In the genomic region with DNA sequence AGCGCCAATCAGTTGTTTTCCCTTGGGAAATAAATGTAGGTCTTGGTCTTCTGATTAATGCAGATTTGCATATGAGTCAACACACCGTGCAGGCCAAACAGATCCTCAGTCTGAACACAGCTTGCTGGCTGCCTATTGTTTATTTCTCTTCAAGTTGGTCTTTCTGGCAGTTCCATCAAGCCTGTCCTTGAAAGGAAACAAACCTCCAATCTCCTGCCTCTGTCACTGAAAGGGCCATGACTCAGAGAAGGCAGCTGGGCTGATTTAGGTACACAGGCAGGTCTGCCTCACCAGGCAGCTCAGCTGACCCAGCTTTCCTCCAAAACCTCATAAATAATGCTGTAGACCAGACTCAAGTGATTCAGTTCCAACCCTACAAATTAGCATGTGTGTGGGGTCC, we compare ENCODE assay signal across 9 cellular contexts.
DNase-seq lines count a peak whose midpoint lies in the region; ATAC-seq and TF ChIP-seq lines count a peak whose summit lies in the region.
"Had no signal": no experiment of that assay in that cellular context is flagged by ENCODE, and none has a peak within 500 bp of the region (broad histone marks: within the 10 kb centered on the region; RNA-seq: fewer than 3 reads in every experiment).

No MANE protein-coding gene starts in this region.

- CTCF ChIA-PET in HEK293T (lab: Yijun Ruan, JAX) = no interaction called here
- CTCF ChIA-PET in CD8-positive, alpha-beta memory T cell (lab: Charles Lee) = interaction anchor here (0.7 kb wide), 1 partner anchor 23 kb away, joined by 3 read pairs; no protein-coding TSS in a partner anchor

- POLR2A ChIA-PET in HEK293T (lab: Yijun Ruan, JAX) = interaction anchor here (0.6 to 1.0 kb wide), 2 partner anchors 10 to 175 kb away, joined by 3 read pairs; no protein-coding TSS in a partner anchor
- POLR2A ChIA-PET in CD8-positive, alpha-beta memory T cell (lab: Charles Lee) = no interaction called here

- peaks cover 39% of the 10 kb centered on the region for H3K4me1 ChIP-seq in CD8-positive, alpha-beta memory T cell (ENCODE audit: insufficient read depth, low read length)

- no peaks in the 10 kb centered on the region for H3K27me3 ChIP-seq in CD8-positive, alpha-beta memory T cell (ENCODE audit: insufficient read depth, low read length, poor library complexity, severe bottlenecking)

- DNase-seq in activated T-cell treated with anti-CD3 and anti-CD28 coated beads, Interleukin-2, amount 50 U/mL, for 72 hours = peak; percentile 6 to 14
- no peak for DNase-seq in activated T-cell treated with anti-CD3 and anti-CD28 coated beads, Interleukin-2, amount 50 U/mL, for 24 hours
- DNase-seq in NCI-H526 (lab: John Stamatoyannopoulos, UW) (peak; percentile 88 to 94), HEK293T (ENCODE audit: extremely low spot score) (no peak)
- DNase-seq in stimulated activated naive B cell treated with anti-CD40 and anti-IgM and Interleukin-4, amounts not matched to agents 10 μg/mL and 1 μg/mL and 100 μg/mL, for 72 hours = no peak
- no peak for DNase-seq in CD8-positive, alpha-beta memory T cell
- DNase-seq: KG1 had no signal

- H3K27ac ChIP-seq in CD8-positive, alpha-beta memory T cell (ENCODE audit: low read depth, low read length) = no peak overlapping the region

- H3K27me3 Mint-ChIP-seq in activated T-cell treated with anti-CD3 and anti-CD28 coated beads, Interleukin-2, amount 50 U/mL, for 72 hours (ENCODE audit: low read depth) = no peaks in the 10 kb centered on the region
- no peaks in the 10 kb centered on the region for H3K27me3 Mint-ChIP-seq in activated T-cell treated with anti-CD3 and anti-CD28 coated beads, Interleukin-2, amount 50 U/mL, for 24 hours
- no peaks in the 10 kb centered on the region for H3K27me3 Mint-ChIP-seq in stimulated activated naive B cell treated with anti-CD40 and anti-IgM and Interleukin-4, amounts not matched to agents 10 μg/mL and 1 μg/mL and 100 μg/mL, for 72 hours
- H3K27me3 Mint-ChIP-seq in CD8-positive, alpha-beta memory T cell = peaks cover 0 to 2% of the 10 kb centered on the region in 2 donors

- no peak overlapping the region for H3K4me3 Mint-ChIP-seq in activated T-cell treated with anti-CD3 and anti-CD28 coated beads, Interleukin-2, amount 50 U/mL, for 72 hours
- no peak overlapping the region for H3K4me3 Mint-ChIP-seq in activated T-cell treated with anti-CD3 and anti-CD28 coated beads, Interleukin-2, amount 50 U/mL, for 24 hours
- H3K4me3 Mint-ChIP-seq in stimulated activated naive B cell treated with anti-CD40 and anti-IgM and Interleukin-4, amounts not matched to agents 10 μg/mL and 1 μg/mL and 100 μg/mL, for 72 hours = no peak overlapping the region
- H3K4me3 Mint-ChIP-seq in CD8-positive, alpha-beta memory T cell = no peak overlapping the region

- H3K36me3 Mint-ChIP-seq in activated T-cell treated with anti-CD3 and anti-CD28 coated beads, Interleukin-2, amount 50 U/mL, for 72 hours (ENCODE audit: insufficient read depth in 2 of 2) = peaks cover 3 to 8% of the 10 kb centered on the region in 2 donors
- H3K36me3 Mint-ChIP-seq in activated T-cell treated with anti-CD3 and anti-CD28 coated beads, Interleukin-2, amount 50 U/mL, for 24 hours (ENCODE audit: low read depth) = peaks cover 88% of the 10 kb centered on the region
- H3K36me3 Mint-ChIP-seq in stimulated activated naive B cell treated with anti-CD40 and anti-IgM and Interleukin-4, amounts not matched to agents 10 μg/mL and 1 μg/mL and 100 μg/mL, for 72 hours = peaks cover 45 to 70% of the 10 kb centered on the region in 2 donors
- H3K36me3 Mint-ChIP-seq in CD8-positive, alpha-beta memory T cell = peaks cover 37 to 64% (median 40%) of the 10 kb centered on the region in 3 donors

- peaks cover 7% of the 10 kb centered on the region for H3K36me3 ChIP-seq in CD8-positive, alpha-beta memory T cell (ENCODE audit: insufficient read depth, low read length)

- no peaks in the 10 kb centered on the region for H3K9me3 ChIP-seq in CD8-positive, alpha-beta memory T cell (ENCODE audit: low read length)

- H3K4me1 Mint-ChIP-seq in activated T-cell treated with anti-CD3 and anti-CD28 coated beads, Interleukin-2, amount 50 U/mL, for 72 hours (ENCODE audit: low read depth) = peaks cover 69% of the 10 kb centered on the region
- H3K4me1 Mint-ChIP-seq in activated T-cell treated with anti-CD3 and anti-CD28 coated beads, Interleukin-2, amount 50 U/mL, for 24 hours (ENCODE audit: low read depth) = peaks cover 71% of the 10 kb centered on the region
- H3K4me1 Mint-ChIP-seq in stimulated activated naive B cell treated with anti-CD40 and anti-IgM and Interleukin-4, amounts not matched to agents 10 μg/mL and 1 μg/mL and 100 μg/mL, for 72 hours = peaks cover 7 to 20% of the 10 kb centered on the region in 2 donors
- H3K4me1 Mint-ChIP-seq in CD8-positive, alpha-beta memory T cell = peaks cover 51 to 79% (median 66%) of the 10 kb centered on the region in 3 donors

- no peak overlapping the region for H3K4me3 ChIP-seq in CD8-positive, alpha-beta memory T cell (ENCODE audit: low read length)

- H3K27ac Mint-ChIP-seq in activated T-cell treated with anti-CD3 and anti-CD28 coated beads, Interleukin-2, amount 50 U/mL, for 72 hours = no peak overlapping the region
- no peak overlapping the region for H3K27ac Mint-ChIP-seq in activated T-cell treated with anti-CD3 and anti-CD28 coated beads, Interleukin-2, amount 50 U/mL, for 24 hours
- no peak overlapping the region for H3K27ac Mint-ChIP-seq in stimulated activated naive B cell treated with anti-CD40 and anti-IgM and Interleukin-4, amounts not matched to agents 10 μg/mL and 1 μg/mL and 100 μg/mL, for 72 hours
- H3K27ac Mint-ChIP-seq in CD8-positive, alpha-beta memory T cell = peak overlapping the region in 3 of 8 donors; percentile 2 to 54 (median 16)

- peaks cover 0 to 3% of the 10 kb centered on the region in 2 donors for H3K9me3 Mint-ChIP-seq in activated T-cell treated with anti-CD3 and anti-CD28 coated beads, Interleukin-2, amount 50 U/mL, for 72 hours
- H3K9me3 Mint-ChIP-seq in activated T-cell treated with anti-CD3 and anti-CD28 coated beads, Interleukin-2, amount 50 U/mL, for 24 hours = no peaks in the 10 kb centered on the region
- no peaks in the 10 kb centered on the region for H3K9me3 Mint-ChIP-seq in stimulated activated naive B cell treated with anti-CD40 and anti-IgM and Interleukin-4, amounts not matched to agents 10 μg/mL and 1 μg/mL and 100 μg/mL, for 72 hours
- H3K9me3 Mint-ChIP-seq in CD8-positive, alpha-beta memory T cell = no peaks in the 10 kb centered on the region

- peak; percentile 57 to 59 for ATAC-seq in activated T-cell treated with anti-CD3 and anti-CD28 coated beads, Interleukin-2, amount 50 U/mL, for 72 hours (replicated peaks in 1 of 2)
- peak; percentile 92 for ATAC-seq in esophagus mucosa
- ATAC-seq in stimulated activated naive B cell treated with anti-CD40 and anti-IgM and Interleukin-4, amounts not matched to agents 10 μg/mL and 1 μg/mL and 100 μg/mL, for 72 hours (replicated peaks) = peak; percentile 38 to 67
- no peak for ATAC-seq in HG02678 (IDR thresholded peaks at IDR 0.05; ENCODE audit: unreplicated experiment)

TF ChIP-seq in HEK293T, 16 proteins besides CTCF, POLR2A, EP300 and RAD21:
- TF ChIP-seq TARDBP (IDR thresholded peaks at IDR 0.05) (no peak), NFRKB (IDR thresholded peaks at IDR 0.05) (no peak), FOXM1 (IDR thresholded peaks at IDR 0.05; ENCODE audit: borderline replicate concordance) (no peak), ELF4 (IDR thresholded peaks at IDR 0.05) (no peak), BHLHE40 (IDR thresholded peaks at IDR 0.05; ENCODE audit: borderline replicate concordance) (no peak), SUZ12 (IDR thresholded peaks at IDR 0.05) (no peak), CTBP1 (IDR thresholded peaks at IDR 0.05; ENCODE audit: borderline replicate concordance) (no peak), ARNT (IDR thresholded peaks at IDR 0.05) (no peak), SP1 (IDR thresholded peaks at IDR 0.05) (no peak), LEF1 (IDR thresholded peaks at IDR 0.05; ENCODE audit: borderline replicate concordance) (no peak), FOXK2 (IDR thresholded peaks at IDR 0.05) (no peak), L3MBTL2 (conservative IDR thresholded peaks at IDR 0.05) (no peak), ZNF384 (IDR thresholded peaks at IDR 0.05) (no peak), HDGF (IDR thresholded peaks at IDR 0.05; ENCODE audit: borderline replicate concordance) (no peak), FOXA1 (IDR thresholded peaks at IDR 0.05) (no peak)
- TF ChIP-seq, protein P1, sequence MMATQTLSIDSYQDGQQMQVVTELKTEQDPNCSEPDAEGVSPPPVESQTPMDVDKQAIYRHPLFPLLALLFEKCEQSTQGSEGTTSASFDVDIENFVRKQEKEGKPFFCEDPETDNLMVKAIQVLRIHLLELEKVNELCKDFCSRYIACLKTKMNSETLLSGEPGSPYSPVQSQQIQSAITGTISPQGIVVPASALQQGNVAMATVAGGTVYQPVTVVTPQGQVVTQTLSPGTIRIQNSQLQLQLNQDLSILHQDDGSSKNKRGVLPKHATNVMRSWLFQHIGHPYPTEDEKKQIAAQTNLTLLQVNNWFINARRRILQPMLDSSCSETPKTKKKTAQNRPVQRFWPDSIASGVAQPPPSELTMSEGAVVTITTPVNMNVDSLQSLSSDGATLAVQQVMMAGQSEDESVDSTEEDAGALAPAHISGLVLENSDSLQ (IDR thresholded peaks at IDR 0.05) = no peak

Comparison
In these comparisons a context has a peak if more than half of its experiments do, and no peak if none do; other contexts are left out.
1. DNase-seq: peak in activated T-cell treated with anti-CD3 and anti-CD28 coated beads, Interleukin-2, amount 50 U/mL, for 72 hours (2 of 2) and NCI-H526 (2 of 2); none in activated T-cell treated with anti-CD3 and anti-CD28 coated beads, Interleukin-2, amount 50 U/mL, for 24 hours (single experiment), stimulated activated naive B cell treated with anti-CD40 and anti-IgM and Interleukin-4, amounts not matched to agents 10 μg/mL and 1 μg/mL and 100 μg/mL, for 72 hours (single experiment), HEK293T (single experiment) and CD8-positive, alpha-beta memory T cell (0 of 5).